In genomic region chr14:51145246-51145645, GRCh38 we compare ENCODE assay signal across 26 cellular contexts. TPM values are rescaled to one million over a fixed set of nuclear protein-coding genes. Genes with fewer than 3 reads are reported as not detected.
DNase-seq lines count a peak whose midpoint lies in the region; ATAC-seq lines count a peak whose summit lies in the region.
"Had no signal": no experiment of that assay in that cellular context is flagged by ENCODE, and none has a peak within 500 bp of the region (broad histone marks: within the 10 kb centered on the region; RNA-seq: fewer than 3 reads in every experiment).

No MANE protein-coding gene starts in this region.

- H3K4me1 ChIP-seq in adipocyte (ENCODE audit: control insufficient read depth, insufficient read depth, low read length) = peaks cover 28% of the 10 kb centered on the region
- H3K4me1 ChIP-seq: BE2C had no signal

- ATAC-seq in GM18909 (IDR thresholded peaks at IDR 0.05; ENCODE audit: poor library complexity, unreplicated experiment) = no peak
- ATAC-seq: GM12878, K562 had no signal

- peaks cover 6% of the 10 kb centered on the region for H3K9me3 ChIP-seq in adipocyte (ENCODE audit: control insufficient read depth, low read length)
- H3K9me3 ChIP-seq: BE2C had no signal

- H3K36me3 ChIP-seq in adipocyte (ENCODE audit: control insufficient read depth, insufficient read depth, low read length, severe bottlenecking) = no peaks in the 10 kb centered on the region
- H3K36me3 ChIP-seq: BE2C had no signal

- H3K9ac ChIP-seq in adipocyte (ENCODE audit: low read length) = no peak overlapping the region

- H3K27me3 ChIP-seq in adipocyte (replicated peaks; ENCODE audit: control insufficient read depth, insufficient read depth, low read length) = no peaks in the 10 kb centered on the region
- H3K27me3 ChIP-seq: BE2C had no signal

- DNase-seq in adipocyte (ENCODE audit: low read depth) (peak; percentile 5), fibroblast of gingiva (ENCODE audit: low read depth) (peak; percentile 29), iris pigment epithelial cell (ENCODE audit: low read depth) (peak; percentile 45), mucosa of gallbladder (ENCODE audit: low spot score) (no peak), NCI-H1930 (lab: John Stamatoyannopoulos, UW) (no peak)
- DNase-seq in activated effector memory CD4-positive, alpha-beta T cell treated with Interleukin-2 at 50 U/mL for 16 hours = no peak
- DNase-seq: BE2C; CD8-positive, alpha-beta memory T cell; DMS 273 treated with DMSO at 0.1 percent for 48 hours; DMS79; EL; GDM1; HCEC 1CT; Kasumi-1; MV-4-11; NCI-H1105; NCI-H1436 treated with DMSO at 0.1 percent for 48 hours; NCI-H187 treated with DMSO at 0.1 percent for 48 hours; NCI-H2107; NCI-H446; NCI-H524 treated with DMSO at 0.1 percent for 48 hours; NCI-H774; SHP77 had no signal

- no peak overlapping the region for H3K4me3 ChIP-seq in adipocyte (ENCODE audit: low read length)
- H3K4me3 ChIP-seq: GM12878, K562 had no signal

RNA-seq across cellular contexts. Expression of gene TRIM9, which starts 50.3 kb away (rescaled TPM):
- total RNA-seq in mucosa of gallbladder = 31.2 TPM

Comparison
In these comparisons a context has a peak if more than half of its experiments do, and no peak if none do; other contexts are left out.
1. DNase-seq: peak in adipocyte (single experiment), fibroblast of gingiva (single experiment) and iris pigment epithelial cell (single experiment); none in mucosa of gallbladder (single experiment), activated effector memory CD4-positive, alpha-beta T cell treated with Interleukin-2 at 50 U/mL for 16 hours (single experiment) and NCI-H1930 (0 of 2).